ENCODE assay signal across 8 cellular contexts in the genomic region with DNA sequence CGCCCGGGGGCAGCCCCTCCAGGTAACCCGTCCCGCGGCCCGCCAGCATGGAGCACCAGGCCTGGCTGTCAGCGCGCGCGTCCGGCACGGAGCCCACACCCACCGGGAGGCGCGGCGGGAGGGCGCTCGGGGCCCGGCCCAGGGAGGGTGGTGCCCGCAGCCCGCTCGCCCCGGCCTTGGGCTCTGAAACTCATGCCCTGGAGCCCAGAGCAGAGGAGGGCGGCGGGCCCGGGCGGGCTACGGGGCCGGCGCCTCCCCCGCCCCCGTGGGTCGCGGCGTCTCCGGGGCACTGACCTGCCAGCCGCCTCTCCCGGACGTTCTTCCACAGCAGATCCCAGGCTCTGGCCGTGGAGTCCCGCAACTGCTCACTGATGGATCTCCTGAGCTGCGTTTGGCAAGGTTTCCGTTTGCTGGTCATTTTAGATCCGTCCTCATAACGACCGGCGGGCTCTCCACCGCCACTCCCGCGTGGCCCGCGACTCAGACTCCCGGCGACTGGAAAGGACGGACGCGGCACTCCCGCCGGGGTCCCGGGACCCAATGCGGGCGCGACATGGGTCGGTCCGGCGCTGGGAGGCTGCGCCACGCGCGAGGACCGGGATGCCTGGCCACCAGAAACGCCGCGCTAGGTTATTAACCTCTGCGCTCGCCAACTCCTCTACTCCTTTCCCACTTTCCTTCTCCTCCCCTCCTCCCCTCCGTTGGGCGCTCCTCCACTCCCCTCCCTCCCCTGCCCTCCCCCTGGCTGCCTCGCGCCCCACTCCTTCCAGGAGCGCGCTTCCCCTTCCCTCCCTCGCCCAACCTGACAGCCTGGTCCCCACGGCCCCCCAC.
A peak's percentile ranks its signal among the peaks of the same experiment; 100 is the strongest.
DNase-seq lines count a peak whose midpoint lies in the region; ATAC-seq and TF ChIP-seq lines count a peak whose summit lies in the region.

No MANE protein-coding gene starts in this region.

- H3K27me3 Mint-ChIP-seq in CD4-positive, alpha-beta memory T cell: peaks cover 24 to 50% of the 10 kb centered on the region in 2 donors

- no peak for TF ChIP-seq POLR2A in ovary (IDR thresholded peaks at IDR 0.05)

- H3K9me3 ChIP-seq in SK-N-SH (no peaks in the 10 kb centered on the region), ovary (no peaks in the 10 kb centered on the region)
- no peaks in the 10 kb centered on the region for H3K9me3 ChIP-seq in CD4-positive, alpha-beta memory T cell (ENCODE audit: control insufficient read depth in 1 of 2, low read length in 2 of 2)

- TF ChIP-seq EP300 in SK-N-SH (IDR thresholded peaks at IDR 0.05; ENCODE audit: borderline replicate concordance in 1 of 2, low read depth in 1 of 2, low read length in 1 of 2): no peak
- TF ChIP-seq EP300 in ovary (IDR thresholded peaks at IDR 0.05): no peak

- peaks cover 0 to 3% (median 0%) of the 10 kb centered on the region in 8 donors for H3K9me3 Mint-ChIP-seq in CD4-positive, alpha-beta memory T cell

- ATAC-seq in HG03045 (IDR thresholded peaks at IDR 0.05; ENCODE audit: unreplicated experiment) (no peak), HG03457 (IDR thresholded peaks at IDR 0.05; ENCODE audit: unreplicated experiment) (no peak)

- H3K9me2 ChIP-seq in SK-N-SH: no peaks in the 10 kb centered on the region

- H3K4me3 Mint-ChIP-seq in CD4-positive, alpha-beta memory T cell: peak overlapping the region in 1 of 8 donors; percentile 44

- H3K27ac Mint-ChIP-seq in CD4-positive, alpha-beta memory T cell: no peak overlapping the region

- H2AFZ ChIP-seq in SK-N-SH (ENCODE audit: low read depth): peak overlapping the region; percentile 94

- H3K4me2 ChIP-seq in SK-N-SH: peak overlapping the region; percentile 83

- H3K79me2 ChIP-seq in SK-N-SH (ENCODE audit: insufficient read depth): peaks cover 18% of the 10 kb centered on the region; the same call in 1 of the 2 replicates

- peaks cover 0 to 4% (median 1%) of the 10 kb centered on the region in 4 donors for H3K4me1 Mint-ChIP-seq in CD4-positive, alpha-beta memory T cell

- H3K36me3 ChIP-seq in SK-N-SH (replicated peaks in 1 of 2; ENCODE audit: control insufficient read depth in 1 of 2, insufficient read depth in 2 of 2, low read length in 1 of 2) (no peaks in the 10 kb centered on the region), ovary (no peaks in the 10 kb centered on the region)
- H3K36me3 ChIP-seq in CD4-positive, alpha-beta memory T cell (ENCODE audit: insufficient read depth, low read length): no peaks in the 10 kb centered on the region

- DNase-seq in EL (peak; percentile 56), SK-N-SH (peak; percentile 79), glomerular visceral epithelial cell (ENCODE audit: extremely low spot score) (peak; percentile 56), ovary (peak; percentile 54 to 69 (median 63))
- no peak for DNase-seq in CD4-positive, alpha-beta memory T cell
- no peak for DNase-seq in activated naive CD4-positive, alpha-beta T cell treated with Interleukin-2 at 50 U/mL for 16 hours

- intact Hi-C loops in ovary (cut with DNase I): no loop called here
- intact Hi-C loops in CD4-positive, alpha-beta memory T cell (cut with micrococcal nuclease): no loop called here

- no peaks in the 10 kb centered on the region for H3K36me3 Mint-ChIP-seq in CD4-positive, alpha-beta memory T cell

- H3K27ac ChIP-seq in SK-N-SH (ENCODE audit: low read depth in 2 of 2, low read length in 1 of 2): peak overlapping the region in 1 of 2 experiments; percentile 72; a peak in 2 of 4 replicates
- H3K27ac ChIP-seq in ovary: peak overlapping the region; percentile 45 to 56
- no peak overlapping the region for H3K27ac ChIP-seq in CD4-positive, alpha-beta memory T cell (ENCODE audit: low read depth, low read length)

- CTCF ChIA-PET in SK-N-SH (lab: Yijun Ruan, JAX): interaction anchor here (0.8 kb wide), 1 partner anchor 274 kb away, joined by 3 read pairs; no protein-coding TSS in a partner anchor
- CTCF ChIA-PET in CD4-positive, alpha-beta memory T cell (lab: Charles Lee; ENCODE audit: partially characterized antibody): no interaction called here

- POLR2A ChIA-PET in SK-N-SH (lab: Yijun Ruan, JAX): no interaction called here
- POLR2A ChIA-PET in CD4-positive, alpha-beta memory T cell (lab: Charles Lee; ENCODE audit: partially characterized antibody): no interaction called here

- H3K4me3 ChIP-seq in SK-N-SH (ENCODE audit: low read depth in 2 of 2, low read length in 1 of 2) (peak overlapping the region; percentile 81 to 83), ovary (peak overlapping the region; percentile 73)
- no peak overlapping the region for H3K4me3 ChIP-seq in CD4-positive, alpha-beta memory T cell (ENCODE audit: low read length in 2 of 2)

- peaks cover 4% of the 10 kb centered on the region for H3F3A ChIP-seq in SK-N-SH (replicated peaks; ENCODE audit: insufficient read depth)

- no peak for TF ChIP-seq RAD21 in SK-N-SH (IDR thresholded peaks at IDR 0.05; ENCODE audit: low read length)

- H3K4me1 ChIP-seq in SK-N-SH (ENCODE audit: control insufficient read depth in 1 of 2, insufficient read depth in 2 of 2, low read depth in 1 of 2, low read length in 1 of 2) (peaks cover 6 to 8% of the 10 kb centered on the region in 2 experiments; a peak in 3 of 4 replicates), ovary (ENCODE audit: insufficient read depth) (peaks cover 5% of the 10 kb centered on the region)
- no peaks in the 10 kb centered on the region for H3K4me1 ChIP-seq in CD4-positive, alpha-beta memory T cell (ENCODE audit: insufficient read depth, low read length)

- 5% methylated on average over 27 of the region's 84 CpGs for WGBS in SK-N-SH (ENCODE audit: low lambda C conversion rate)
- 0 to 1% (median 1%) methylated on average over 53 to 84 of the region's 84 CpGs for WGBS in ovary, 3 donors

- TF ChIP-seq CTCF in SK-N-SH (IDR thresholded peaks at IDR 0.05) (no peak), ovary (IDR thresholded peaks at IDR 0.05) (no peak)

- H3K27me3 ChIP-seq in SK-N-SH (ENCODE audit: insufficient read depth) (no peaks in the 10 kb centered on the region), ovary (no peaks in the 10 kb centered on the region)
- peaks cover 8% of the 10 kb centered on the region for H3K27me3 ChIP-seq in CD4-positive, alpha-beta memory T cell (ENCODE audit: insufficient read depth, low read length)

- H4K20me1 ChIP-seq in SK-N-SH (ENCODE audit: insufficient read depth): no peaks in the 10 kb centered on the region

- peak overlapping the region; percentile 84 for H3K9ac ChIP-seq in SK-N-SH

TF ChIP-seq in SK-N-SH, 30 proteins besides CTCF, POLR2A, EP300 and RAD21:
- TF ChIP-seq, protein P1, sequence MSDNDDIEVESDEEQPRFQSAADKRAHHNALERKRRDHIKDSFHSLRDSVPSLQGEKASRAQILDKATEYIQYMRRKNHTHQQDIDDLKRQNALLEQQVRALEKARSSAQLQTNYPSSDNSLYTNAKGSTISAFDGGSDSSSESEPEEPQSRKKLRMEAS (IDR thresholded peaks at IDR 0.05; ENCODE audit: low read depth): 0 out of 2 replicates have a peak, but pooled peaks have one; percentile 7
- TF ChIP-seq TAF1 (IDR thresholded peaks at IDR 0.05; ENCODE audit: borderline replicate concordance, low read depth, low read length) (no peak), MXI1 (IDR thresholded peaks at IDR 0.05; ENCODE audit: low read depth, low read length) (peak; percentile 33; the same call in 1 of the 2 replicates)
TF ChIP-seq in SK-N-SH: peak in this region for 2.

Comparison
In these comparisons a context has a peak if more than half of its experiments do, and no peak if none do; other contexts are left out.
1. DNase-seq: peak in EL (single experiment), SK-N-SH (single experiment), glomerular visceral epithelial cell (single experiment) and ovary (5 of 5); none in CD4-positive, alpha-beta memory T cell (0 of 5) and activated naive CD4-positive, alpha-beta T cell treated with Interleukin-2 at 50 U/mL for 16 hours (single experiment).
2. H3K4me3 ChIP-seq: peak in SK-N-SH (2 of 2) and ovary (single experiment); none in CD4-positive, alpha-beta memory T cell (0 of 2).